1 cellular context compared by ENCODE assay signal in genomic region chr12:32407795-32408194, GRCh38.
TF ChIP-seq lines count a peak whose summit lies in the region.

No MANE protein-coding gene starts in this region.

TF ChIP-seq in WTC11, 78 proteins besides CTCF, POLR2A, EP300 and RAD21 (continued from another document):
- TF ChIP-seq E2F4 (CRISPR knock-in tag; IDR thresholded peaks at IDR 0.05; ENCODE audit: borderline replicate concordance, low read depth) (no peak), GTF2I (CRISPR knock-in tag; conservative IDR thresholded peaks at IDR 0.05) (no peak), CDX4 (CRISPR knock-in tag; IDR thresholded peaks at IDR 0.05; ENCODE audit: borderline replicate concordance) (no peak), JAZF1 (CRISPR knock-in tag; IDR thresholded peaks at IDR 0.05) (no peak), ZNF425 (CRISPR knock-in tag; conservative IDR thresholded peaks at IDR 0.05) (no peak), CREM (CRISPR knock-in tag; IDR thresholded peaks at IDR 0.05) (no peak), ZNF219 (CRISPR knock-in tag; IDR thresholded peaks at IDR 0.05; ENCODE audit: borderline replicate concordance) (no peak), HMGA2 (CRISPR knock-in tag; IDR thresholded peaks at IDR 0.05) (no peak), FOXJ3 (CRISPR knock-in tag; IDR thresholded peaks at IDR 0.05; ENCODE audit: borderline replicate concordance) (no peak)
- TF ChIP-seq, protein P1, sequence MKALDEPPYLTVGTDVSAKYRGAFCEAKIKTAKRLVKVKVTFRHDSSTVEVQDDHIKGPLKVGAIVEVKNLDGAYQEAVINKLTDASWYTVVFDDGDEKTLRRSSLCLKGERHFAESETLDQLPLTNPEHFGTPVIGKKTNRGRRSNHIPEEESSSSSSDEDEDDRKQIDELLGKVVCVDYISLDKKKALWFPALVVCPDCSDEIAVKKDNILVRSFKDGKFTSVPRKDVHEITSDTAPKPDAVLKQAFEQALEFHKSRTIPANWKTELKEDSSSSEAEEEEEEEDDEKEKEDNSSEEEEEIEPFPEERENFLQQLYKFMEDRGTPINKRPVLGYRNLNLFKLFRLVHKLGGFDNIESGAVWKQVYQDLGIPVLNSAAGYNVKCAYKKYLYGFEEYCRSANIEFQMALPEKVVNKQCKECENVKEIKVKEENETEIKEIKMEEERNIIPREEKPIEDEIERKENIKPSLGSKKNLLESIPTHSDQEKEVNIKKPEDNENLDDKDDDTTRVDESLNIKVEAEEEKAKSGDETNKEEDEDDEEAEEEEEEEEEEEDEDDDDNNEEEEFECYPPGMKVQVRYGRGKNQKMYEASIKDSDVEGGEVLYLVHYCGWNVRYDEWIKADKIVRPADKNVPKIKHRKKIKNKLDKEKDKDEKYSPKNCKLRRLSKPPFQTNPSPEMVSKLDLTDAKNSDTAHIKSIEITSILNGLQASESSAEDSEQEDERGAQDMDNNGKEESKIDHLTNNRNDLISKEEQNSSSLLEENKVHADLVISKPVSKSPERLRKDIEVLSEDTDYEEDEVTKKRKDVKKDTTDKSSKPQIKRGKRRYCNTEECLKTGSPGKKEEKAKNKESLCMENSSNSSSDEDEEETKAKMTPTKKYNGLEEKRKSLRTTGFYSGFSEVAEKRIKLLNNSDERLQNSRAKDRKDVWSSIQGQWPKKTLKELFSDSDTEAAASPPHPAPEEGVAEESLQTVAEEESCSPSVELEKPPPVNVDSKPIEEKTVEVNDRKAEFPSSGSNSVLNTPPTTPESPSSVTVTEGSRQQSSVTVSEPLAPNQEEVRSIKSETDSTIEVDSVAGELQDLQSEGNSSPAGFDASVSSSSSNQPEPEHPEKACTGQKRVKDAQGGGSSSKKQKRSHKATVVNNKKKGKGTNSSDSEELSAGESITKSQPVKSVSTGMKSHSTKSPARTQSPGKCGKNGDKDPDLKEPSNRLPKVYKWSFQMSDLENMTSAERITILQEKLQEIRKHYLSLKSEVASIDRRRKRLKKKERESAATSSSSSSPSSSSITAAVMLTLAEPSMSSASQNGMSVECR (CRISPR knock-in tag; IDR thresholded peaks at IDR 0.05; ENCODE audit: borderline replicate concordance): no peak
- TF ChIP-seq, protein P2, sequence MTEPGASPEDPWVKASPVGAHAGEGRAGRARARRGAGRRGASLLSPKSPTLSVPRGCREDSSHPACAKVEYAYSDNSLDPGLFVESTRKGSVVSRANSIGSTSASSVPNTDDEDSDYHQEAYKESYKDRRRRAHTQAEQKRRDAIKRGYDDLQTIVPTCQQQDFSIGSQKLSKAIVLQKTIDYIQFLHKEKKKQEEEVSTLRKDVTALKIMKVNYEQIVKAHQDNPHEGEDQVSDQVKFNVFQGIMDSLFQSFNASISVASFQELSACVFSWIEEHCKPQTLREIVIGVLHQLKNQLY (CRISPR knock-in tag; IDR thresholded peaks at IDR 0.05): no peak
- TF ChIP-seq, protein P3, sequence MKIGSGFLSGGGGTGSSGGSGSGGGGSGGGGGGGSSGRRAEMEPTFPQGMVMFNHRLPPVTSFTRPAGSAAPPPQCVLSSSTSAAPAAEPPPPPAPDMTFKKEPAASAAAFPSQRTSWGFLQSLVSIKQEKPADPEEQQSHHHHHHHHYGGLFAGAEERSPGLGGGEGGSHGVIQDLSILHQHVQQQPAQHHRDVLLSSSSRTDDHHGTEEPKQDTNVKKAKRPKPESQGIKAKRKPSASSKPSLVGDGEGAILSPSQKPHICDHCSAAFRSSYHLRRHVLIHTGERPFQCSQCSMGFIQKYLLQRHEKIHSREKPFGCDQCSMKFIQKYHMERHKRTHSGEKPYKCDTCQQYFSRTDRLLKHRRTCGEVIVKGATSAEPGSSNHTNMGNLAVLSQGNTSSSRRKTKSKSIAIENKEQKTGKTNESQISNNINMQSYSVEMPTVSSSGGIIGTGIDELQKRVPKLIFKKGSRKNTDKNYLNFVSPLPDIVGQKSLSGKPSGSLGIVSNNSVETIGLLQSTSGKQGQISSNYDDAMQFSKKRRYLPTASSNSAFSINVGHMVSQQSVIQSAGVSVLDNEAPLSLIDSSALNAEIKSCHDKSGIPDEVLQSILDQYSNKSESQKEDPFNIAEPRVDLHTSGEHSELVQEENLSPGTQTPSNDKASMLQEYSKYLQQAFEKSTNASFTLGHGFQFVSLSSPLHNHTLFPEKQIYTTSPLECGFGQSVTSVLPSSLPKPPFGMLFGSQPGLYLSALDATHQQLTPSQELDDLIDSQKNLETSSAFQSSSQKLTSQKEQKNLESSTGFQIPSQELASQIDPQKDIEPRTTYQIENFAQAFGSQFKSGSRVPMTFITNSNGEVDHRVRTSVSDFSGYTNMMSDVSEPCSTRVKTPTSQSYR (CRISPR knock-in tag; IDR thresholded peaks at IDR 0.05): no peak
TF ChIP-seq in WTC11: peak in this region for 0.
